In the genomic region with DNA sequence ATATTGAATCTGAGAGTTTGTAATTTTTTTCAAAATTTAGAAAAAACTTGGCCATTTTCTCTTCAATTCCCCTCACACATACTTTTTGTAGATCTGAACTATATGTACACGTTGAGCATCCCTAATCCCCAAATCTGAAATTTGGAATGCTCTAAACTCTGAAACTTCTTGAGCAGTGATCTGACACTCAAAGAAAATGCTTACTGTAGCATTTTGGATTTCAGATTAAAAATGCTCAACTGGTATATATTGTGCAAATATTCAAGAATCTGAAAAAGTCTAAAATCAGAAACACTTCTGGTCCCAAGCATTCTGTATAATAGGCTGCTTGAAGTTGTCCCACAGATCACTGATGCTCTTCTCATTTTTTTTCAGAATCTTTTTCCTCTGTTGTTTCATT, we compare ENCODE assay signal across 27 cellular contexts.
"Had no signal": no experiment of that assay in that cellular context is flagged by ENCODE, and none has a peak within 500 bp of the region (broad histone marks: within the 10 kb centered on the region; RNA-seq: fewer than 3 reads in every experiment).

No MANE protein-coding gene starts in this region.

- FAIRE-seq: urothelium cell line had no signal

- H3K4me1 ChIP-seq: stomach, suprapubic skin, testis, thyroid gland, tibial artery, tibial nerve, transverse colon, upper lobe of left lung, upper lobe of right lung, uterus, vagina had no signal

- H3K27me3 ChIP-seq: stomach, suprapubic skin, testis, thyroid gland, tibial artery, tibial nerve, transverse colon, upper lobe of left lung, upper lobe of right lung, uterus, vagina had no signal

- H3K27ac ChIP-seq: stomach, suprapubic skin, testis, thoracic aorta, thyroid gland, tibial artery, tibial nerve, transverse colon, upper lobe of left lung, upper lobe of right lung, uterus, vagina had no signal

- H3K4me3 ChIP-seq: stomach, suprapubic skin, testis, thoracic aorta, thyroid gland, tibial artery, tibial nerve, transverse colon, upper lobe of left lung, upper lobe of right lung, uterus, vagina had no signal

- ATAC-seq: stimulated activated effector memory CD8-positive, alpha-beta T cell treated with anti-CD3 and anti-CD28 coated beads, Interleukin-12 subunit alpha, Interleukin-12 subunit beta, amount 100 ng/mL, for 72 hours; stimulated activated memory B cell treated with anti-CD40 and anti-IgM and Interleukin-4, amounts not matched to agents 10 μg/mL and 1 μg/mL and 100 μg/mL, for 72 hours; stimulated activated naive B cell treated with anti-CD40 and anti-IgM and Interleukin-4, amounts not matched to agents 10 μg/mL and 1 μg/mL and 100 μg/mL, for 72 hours; stimulated activated naive CD8-positive, alpha-beta T cell treated with anti-CD3 and anti-CD28 coated beads, Interleukin-15, amount 100 ng/mL, for 72 hours; stimulated activated naive CD8-positive, alpha-beta T cell treated with anti-CD3 and anti-CD28 coated beads, Interleukin-15, Interleukin-2, amounts not matched to agents 100 U/mL and 50 U/mL, for 24 hours; upper lobe of right lung had no signal

- H3K36me3 ChIP-seq: suprapubic skin, thyroid gland, transverse colon, upper lobe of right lung, uterus, vagina had no signal

- DNase-seq: stimulated activated CD4-positive, alpha-beta T cell treated with anti-CD3 and anti-CD28 coated beads, Interleukin-2, amount 100 ng/mL, for 48 hours; stimulated activated CD4-positive, alpha-beta T cell treated with anti-CD3 and anti-CD28 coated beads, Interleukin-4, amount 100 ng/mL, for 1 hour; stimulated activated CD4-positive, alpha-beta T cell treated with anti-CD3 and anti-CD28 coated beads, Interleukin-4, amount 100 ng/mL, for 24 hours; stimulated activated CD4-positive, alpha-beta T cell treated with anti-CD3 and anti-CD28 coated beads, Interleukin-4, amount 100 ng/mL, for 4 hours; stimulated activated CD8-positive, alpha-beta memory T cell treated with anti-CD3 and anti-CD28 coated beads, Interleukin-4, amount 100 ng/mL, for 48 hours; stimulated activated naive B cell treated with anti-CD40 and anti-IgM and Interleukin-4, amounts not matched to agents 10 μg/mL and 1 μg/mL and 100 μg/mL, for 72 hours; stimulated activated naive CD4-positive, alpha-beta T cell; stimulated activated naive CD4-positive, alpha-beta T cell treated with Interleukin-2 at 50 U/mL for 16 hours; stimulated activated naive CD8-positive, alpha-beta T cell treated with anti-CD3 and anti-CD28 coated beads, Interleukin-15, amount 100 ng/mL, for 72 hours; stimulated activated naive CD8-positive, alpha-beta T cell treated with anti-CD3 and anti-CD28 coated beads, Interleukin-15, Interleukin-2, amounts not matched to agents 100 U/mL and 50 U/mL, for 24 hours; stomach; substantia nigra; testis; thyroid gland; tibial artery; transverse colon; trophoblast cell; upper lobe of left lung; upper lobe of right lung; uterus had no signal

- H3K9me3 ChIP-seq: suprapubic skin, testis, thyroid gland had no signal
